7 cellular contexts compared by ENCODE assay signal in genomic region chr22:41180362-41180761, GRCh38. TPM values are rescaled to one million over a fixed set of nuclear protein-coding genes. Genes with fewer than 3 reads are reported as not detected.
DNase-seq lines count a peak whose midpoint lies in the region; ATAC-seq, FAIRE-seq and TF ChIP-seq lines count a peak whose summit lies in the region.
"Not testable (repeated sequence)": the region's sequence is repeated elsewhere in the genome, so short reads cannot be mapped to it uniquely, and the experiment has no call there.

No MANE protein-coding gene starts in this region.

- H3K79me2 ChIP-seq in H1 (ENCODE audit: control insufficient read depth in 1 of 2, insufficient read depth in 2 of 2, low read length in 2 of 2) = not testable (repeated sequence)

- H3K23me2 ChIP-seq in H1 (ENCODE audit: low read depth, low read length) = not testable (repeated sequence)

- H2BK120ac ChIP-seq in H1 (replicated peaks; ENCODE audit: low read depth, low read length) = not testable (repeated sequence)

- H3K9ac ChIP-seq in H1 (replicated peaks in 1 of 4; ENCODE audit: extremely low read depth in 1 of 4, low read depth in 3 of 4, low read length in 3 of 4); kidney (ENCODE audit: low read length in 2 of 2): not testable (repeated sequence)

- ATAC-seq in CD4-positive, CD25-positive, alpha-beta regulatory T cell (ENCODE audit: low read depth in 2 of 2); activated CD8-positive, alpha-beta memory T cell treated with anti-CD3 and anti-CD28 coated beads, Interleukin-2, amount 10 ng/mL, durations not matched to agents 7 days and 5 days; stimulated activated effector memory CD8-positive, alpha-beta T cell treated with anti-CD3 and anti-CD28 coated beads, Interleukin-12 subunit alpha, Interleukin-12 subunit beta, amount 100 ng/mL, for 72 hours: not testable (repeated sequence)

- H3K27ac ChIP-seq in CD4-positive, CD25-positive, alpha-beta regulatory T cell (ENCODE audit: insufficient read depth, low read length, poor library complexity, severe bottlenecking); H1 (ENCODE audit: low read depth, low read length); kidney (ENCODE audit: low read depth in 2 of 2, low read length in 2 of 2): not testable (repeated sequence)

- not testable (repeated sequence) for H2BK5ac ChIP-seq in H1 (ENCODE audit: low read depth, low read length)

- H3K4ac ChIP-seq in H1 (replicated peaks; ENCODE audit: insufficient read length, low read depth, low read length) = not testable (repeated sequence)

- H3K27ac Mint-ChIP-seq in CD4-positive, CD25-positive, alpha-beta regulatory T cell = peak overlapping the region; percentile 49 to 87 (median 64)
- H3K27ac Mint-ChIP-seq in activated CD8-positive, alpha-beta memory T cell treated with anti-CD3 and anti-CD28 coated beads, Interleukin-2, amount 10 ng/mL, durations not matched to agents 7 days and 5 days = not testable (repeated sequence)
- peak overlapping the region; percentile 44 for H3K27ac Mint-ChIP-seq in nephron progenitor cell
- peak overlapping the region; percentile 43 for H3K27ac Mint-ChIP-seq in stimulated activated effector memory CD8-positive, alpha-beta T cell treated with anti-CD3 and anti-CD28 coated beads, Interleukin-12 subunit alpha, Interleukin-12 subunit beta, amount 100 ng/mL, for 72 hours

- POLR2A ChIA-PET in H1 (lab: Charles Lee; ENCODE audit: partially characterized antibody) = interaction anchor here (0.7 to 3.0 kb wide), 6 partner anchors 11 to 1794 kb away, joined by 3 to 30 read pairs (median 6); partner anchors contain the start of gene CHADL

- H3K27me3 Mint-ChIP-seq in CD4-positive, CD25-positive, alpha-beta regulatory T cell; activated CD8-positive, alpha-beta memory T cell treated with anti-CD3 and anti-CD28 coated beads, Interleukin-2, amount 10 ng/mL, durations not matched to agents 7 days and 5 days; nephron progenitor cell (ENCODE audit: low read depth, poor library complexity): not testable (repeated sequence)

- H3K36me3 Mint-ChIP-seq in CD4-positive, CD25-positive, alpha-beta regulatory T cell = peaks cover 22% of the 10 kb centered on the region
- H3K36me3 Mint-ChIP-seq in activated CD8-positive, alpha-beta memory T cell treated with anti-CD3 and anti-CD28 coated beads, Interleukin-2, amount 10 ng/mL, durations not matched to agents 7 days and 5 days = peaks cover 39% of the 10 kb centered on the region
- H3K36me3 Mint-ChIP-seq in nephron progenitor cell (ENCODE audit: low read depth) = peaks cover 60% of the 10 kb centered on the region
- H3K36me3 Mint-ChIP-seq in stimulated activated effector memory CD8-positive, alpha-beta T cell treated with anti-CD3 and anti-CD28 coated beads, Interleukin-12 subunit alpha, Interleukin-12 subunit beta, amount 100 ng/mL, for 72 hours = peaks cover 58% of the 10 kb centered on the region

- TF ChIP-seq EP300 in H1 (IDR thresholded peaks at IDR 0.05; ENCODE audit: borderline replicate concordance in 1 of 2, low read depth in 2 of 2, low read length in 2 of 2) = not testable (repeated sequence)

- not testable (repeated sequence) for H2BK20ac ChIP-seq in H1 (ENCODE audit: low read length)

- intact Hi-C loops in kidney (cut with DNase I) = not testable (repeated sequence)

- peaks cover 36% of the 10 kb centered on the region for H3K36me3 ChIP-seq in CD4-positive, CD25-positive, alpha-beta regulatory T cell (ENCODE audit: control insufficient read depth, insufficient read depth, low read length)
- peaks cover 27 to 50% (median 33%) of the 10 kb centered on the region in 4 experiments for H3K36me3 ChIP-seq in H1 (ENCODE audit: control insufficient read depth in 2 of 4, insufficient read depth in 4 of 4, low read length in 3 of 4)
- H3K36me3 ChIP-seq in kidney (ENCODE audit: control insufficient read depth in 1 of 2, insufficient read depth in 2 of 2, low read length in 2 of 2) = peaks cover 34 to 36% of the 10 kb centered on the region in 2 donors

- not testable (repeated sequence) for H3K18ac ChIP-seq in H1 (ENCODE audit: extremely low read depth, low read length)

- H3K23ac ChIP-seq in H1 (ENCODE audit: insufficient read length) = not testable (repeated sequence)

- H4K20me1 ChIP-seq in H1 (replicated peaks in 1 of 2; ENCODE audit: control insufficient read depth in 1 of 2, insufficient read depth in 2 of 2, low read length in 2 of 2) = not testable (repeated sequence)

- H3K27me3 ChIP-seq in CD4-positive, CD25-positive, alpha-beta regulatory T cell (ENCODE audit: control insufficient read depth, insufficient read depth, low read length); H1 (replicated peaks in 1 of 4; ENCODE audit: control insufficient read depth in 3 of 4, extremely low read depth in 1 of 4, insufficient read depth in 3 of 4, low read length in 3 of 4): not testable (repeated sequence)

- not testable (repeated sequence) for TF ChIP-seq CTCF in H1 (IDR thresholded peaks at IDR 0.05; ENCODE audit: control extremely low read depth in 1 of 3, insufficient read depth in 1 of 3, low read depth in 1 of 3, low read length in 3 of 3); kidney (IDR thresholded peaks at IDR 0.05; ENCODE audit: borderline replicate concordance, extremely low read depth, insufficient read depth); nephron progenitor cell (IDR thresholded peaks at IDR 0.05)

- TF ChIP-seq RAD21 in H1 (IDR thresholded peaks at IDR 0.05 in 1 of 2, conservative IDR thresholded peaks at IDR 0.05 in 1 of 2; ENCODE audit: low read depth in 2 of 2, low read length in 2 of 2) = not testable (repeated sequence)

- H3K4me3 ChIP-seq in CD4-positive, CD25-positive, alpha-beta regulatory T cell (ENCODE audit: low read depth, low read length); H1 (ENCODE audit: extremely low read depth in 1 of 4, insufficient read depth in 2 of 4, low read depth in 3 of 4, low read length in 4 of 4); kidney (ENCODE audit: low read length in 2 of 2): not testable (repeated sequence)

- WGBS in H1 (ENCODE audit: extremely low coverage in 1 of 2, insufficient coverage in 1 of 2, insufficient read length in 1 of 2, insufficient replicate concordance in 2 of 2, low coverage in 1 of 2, low lambda C conversion rate in 2 of 2, missing lambda C conversion rate in 1 of 2), 2 experiments = 88% methylated on average over 6 of the region's 6 CpGs; no CpG with 5 or more reads in 1 of the 2 experiments

- H3K9me3 ChIP-seq in CD4-positive, CD25-positive, alpha-beta regulatory T cell (ENCODE audit: control insufficient read depth in 2 of 2, low read length in 2 of 2); H1 (ENCODE audit: insufficient read depth in 2 of 2, low read depth in 1 of 2, low read length in 1 of 2); kidney (ENCODE audit: control insufficient read depth in 1 of 2, low read length in 2 of 2): not testable (repeated sequence)

- H3K4me3 Mint-ChIP-seq in CD4-positive, CD25-positive, alpha-beta regulatory T cell; activated CD8-positive, alpha-beta memory T cell treated with anti-CD3 and anti-CD28 coated beads, Interleukin-2, amount 10 ng/mL, durations not matched to agents 7 days and 5 days; nephron progenitor cell; stimulated activated effector memory CD8-positive, alpha-beta T cell treated with anti-CD3 and anti-CD28 coated beads, Interleukin-12 subunit alpha, Interleukin-12 subunit beta, amount 100 ng/mL, for 72 hours: not testable (repeated sequence)

- H2BK15ac ChIP-seq in H1 (ENCODE audit: low read length) = not testable (repeated sequence)

- not testable (repeated sequence) for H3K4me2 ChIP-seq in H1 (ENCODE audit: insufficient read depth in 1 of 2, low read depth in 2 of 2, low read length in 2 of 2)

- not testable (repeated sequence) for H3K56ac ChIP-seq in H1 (replicated peaks; ENCODE audit: insufficient read length, low read depth, low read length)

- peak; percentile 85 for FAIRE-seq in HTR-8/SVneo (lab: Jason Lieb, UNC)
- not testable (repeated sequence) for FAIRE-seq in H1 (lab: Jason Lieb, UNC); kidney (lab: Jason Lieb, UNC)

- H3K4me1 Mint-ChIP-seq in CD4-positive, CD25-positive, alpha-beta regulatory T cell = peaks cover 0 to 13% (median 3%) of the 10 kb centered on the region in 4 donors
- not testable (repeated sequence) for H3K4me1 Mint-ChIP-seq in activated CD8-positive, alpha-beta memory T cell treated with anti-CD3 and anti-CD28 coated beads, Interleukin-2, amount 10 ng/mL, durations not matched to agents 7 days and 5 days; nephron progenitor cell; stimulated activated effector memory CD8-positive, alpha-beta T cell treated with anti-CD3 and anti-CD28 coated beads, Interleukin-12 subunit alpha, Interleukin-12 subunit beta, amount 100 ng/mL, for 72 hours

- H4K91ac ChIP-seq in H1 (replicated peaks; ENCODE audit: insufficient read length, low read length) = not testable (repeated sequence)

- H3K14ac ChIP-seq in H1 (ENCODE audit: insufficient read length) = not testable (repeated sequence)

- H3K9me3 Mint-ChIP-seq in CD4-positive, CD25-positive, alpha-beta regulatory T cell; activated CD8-positive, alpha-beta memory T cell treated with anti-CD3 and anti-CD28 coated beads, Interleukin-2, amount 10 ng/mL, durations not matched to agents 7 days and 5 days (ENCODE audit: low read depth); nephron progenitor cell; stimulated activated effector memory CD8-positive, alpha-beta T cell treated with anti-CD3 and anti-CD28 coated beads, Interleukin-12 subunit alpha, Interleukin-12 subunit beta, amount 100 ng/mL, for 72 hours: not testable (repeated sequence)

- TF ChIP-seq POLR2A in H1 (IDR thresholded peaks at IDR 0.05; ENCODE audit: control extremely low read depth in 1 of 2, low read depth in 2 of 2, low read length in 2 of 2) = not testable (repeated sequence)

- H3K79me1 ChIP-seq in H1 (ENCODE audit: low read depth, low read length) = not testable (repeated sequence)

- not testable (repeated sequence) for H2BK12ac ChIP-seq in H1 (ENCODE audit: low read depth, low read length)

- H4K5ac ChIP-seq in H1 (ENCODE audit: insufficient read length, low read depth, low read length) = not testable (repeated sequence)

- not testable (repeated sequence) for H2AK5ac ChIP-seq in H1 (ENCODE audit: low read depth, low read length)

- not testable (repeated sequence) for H3K4me1 ChIP-seq in CD4-positive, CD25-positive, alpha-beta regulatory T cell (ENCODE audit: control insufficient read depth, insufficient read depth, low read length, poor library complexity, severe bottlenecking); H1 (replicated peaks in 1 of 4; ENCODE audit: control insufficient read depth in 3 of 4, insufficient read depth in 4 of 4, low read length in 3 of 4); kidney (ENCODE audit: control insufficient read depth in 1 of 2, insufficient read depth in 1 of 2, low read depth in 1 of 2, low read length in 2 of 2)

- H4K8ac ChIP-seq in H1 (ENCODE audit: extremely low read depth, insufficient read depth, low read length) = not testable (repeated sequence)

- not testable (repeated sequence) for DNase-seq in CD4-positive, CD25-positive, alpha-beta regulatory T cell; HTR-8/SVneo (ENCODE audit: insufficient read length, low spot score); H1 (ENCODE audit: low read depth in 1 of 2, low spot score in 2 of 2); nephron progenitor cell; stimulated activated effector memory CD8-positive, alpha-beta T cell treated with anti-CD3 and anti-CD28 coated beads, Interleukin-12 subunit alpha, Interleukin-12 subunit beta, amount 100 ng/mL, for 72 hours (ENCODE audit: low spot score in 2 of 2)
- peak; percentile 15 for DNase-seq in activated CD8-positive, alpha-beta memory T cell treated with anti-CD3 and anti-CD28 coated beads, Interleukin-2, amount 10 ng/mL, durations not matched to agents 7 days and 5 days
- peak; percentile 15 for DNase-seq in kidney

- not testable (repeated sequence) for H2AFZ ChIP-seq in H1 (ENCODE audit: low read length)

- CTCF ChIA-PET in activated CD8-positive, alpha-beta memory T cell treated with anti-CD3 and anti-CD28 coated beads, Interleukin-2, amount 10 ng/mL, durations not matched to agents 7 days and 5 days (lab: Charles Lee) = interaction anchor here (0.8 to 1.3 kb wide), 4 partner anchors 10 to 281 kb away, joined by 3 to 6 read pairs (median 4); no protein-coding TSS in a partner anchor
- CTCF ChIA-PET in H1 (lab: Charles Lee; ENCODE audit: partially characterized antibody) = interaction anchor here (0.7 to 3.0 kb wide), 7 partner anchors 8 to 501 kb away, joined by 3 to 17 read pairs (median 5); no protein-coding TSS in a partner anchor

RNA-seq across cellular contexts. Expression of gene L3MBTL2, which starts 24.8 kb away (rescaled TPM):
- 35.0 TPM for total RNA-seq in CD4-positive, CD25-positive, alpha-beta regulatory T cell
- 10 to 100 TPM; 26.9 to 30.5 (median 29.5) TPM for polyA plus RNA-seq in CD4-positive, CD25-positive, alpha-beta regulatory T cell
- total RNA-seq in activated CD8-positive, alpha-beta memory T cell treated with anti-CD3 and anti-CD28 coated beads, Interleukin-2, amount 10 ng/mL, durations not matched to agents 7 days and 5 days = 10 to 100 TPM; 36.6 to 43.4 TPM
- 23.9 and 24.4 TPM in 2 replicates for total RNA-seq in H1 (2021; fragmentation: NEBNext Ultra II Directional; extraction: Animal tissue kit (Norgen Biotek cat#: 25700))
- 24.9 and 30.1 TPM in 2 replicates for polyA plus RNA-seq in H1 (2011; rRNA removed)
- polyA plus RNA-seq in H1 (2011; cell fraction: cytosol; rRNA removed) = 29.0 TPM
- polyA plus RNA-seq in H1 (2011; cell fraction: nucleus; rRNA removed) = 47.9 TPM
- 16.7 to 28.2 TPM (median 25.1 TPM) in 4 replicates for polyA plus RNA-seq in H1 (2012, experiment 1 of 2)
- polyA plus RNA-seq in H1 (2012, experiment 2 of 2) = 20.3 TPM
- polyA plus RNA-seq in H1 (2013, experiment 1 of 2) = 15.2 TPM
- 14.0 TPM for polyA plus RNA-seq in H1 (2013, experiment 2 of 2)
- 34.6 and 35.3 TPM in 2 replicates for polyA minus RNA-seq in H1 (2011; rRNA and poly(A)+ RNA removed)
- polyA minus RNA-seq in H1 (2011; cell fraction: cytosol; rRNA and poly(A)+ RNA removed) = 11.9 TPM
- polyA minus RNA-seq in H1 (2011; cell fraction: nucleus; rRNA and poly(A)+ RNA removed) = 18.2 TPM
- 25.1 TPM for total RNA-seq in kidney
- 16.4 TPM for polyA plus RNA-seq in kidney (ENCODE audit: insufficient read depth, low read depth, low replicate concordance)
